ENCODE assay signal across 19 cellular contexts in the genomic region with DNA sequence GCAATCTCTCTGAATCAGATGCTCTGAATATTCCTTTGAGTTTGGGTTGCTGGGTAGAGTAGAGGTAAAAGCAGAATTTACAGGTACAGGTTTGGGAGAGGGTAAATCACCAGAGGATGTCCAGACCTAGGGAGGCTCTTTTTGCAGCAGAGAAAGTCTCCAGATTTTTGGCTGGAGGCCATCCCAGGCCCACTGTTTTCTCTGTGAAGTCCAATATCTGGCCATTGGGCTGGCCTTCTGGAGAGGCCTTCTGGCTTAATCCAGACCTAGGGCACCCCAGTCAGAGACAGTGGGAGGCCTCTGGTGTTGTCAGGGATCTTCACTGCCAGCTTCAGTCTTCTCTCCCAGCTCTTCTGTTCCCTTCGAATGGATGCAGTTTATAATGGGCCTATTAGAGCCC.
A peak's percentile ranks its signal among the peaks of the same experiment; 100 is the strongest.
DNase-seq lines count a peak whose midpoint lies in the region; ATAC-seq and TF ChIP-seq lines count a peak whose summit lies in the region.
"Had no signal": no experiment of that assay in that cellular context is flagged by ENCODE, and none has a peak within 500 bp of the region (broad histone marks: within the 10 kb centered on the region; RNA-seq: fewer than 3 reads in every experiment).

No MANE protein-coding gene starts in this region.

- no peak overlapping the region for H3K23ac ChIP-seq in H9 (ENCODE audit: insufficient read length, low read depth, low read length)

- H2BK120ac ChIP-seq in H9 (ENCODE audit: low read depth, low read length, poor library complexity, severe bottlenecking) = no peak overlapping the region

- H4K91ac ChIP-seq in H9 (ENCODE audit: insufficient read length, low read depth, low read length) = no peak overlapping the region

- no peak overlapping the region for H2AK5ac ChIP-seq in H9 (ENCODE audit: insufficient read length, low read length)

- TF ChIP-seq CTCF in H9 (conservative IDR thresholded peaks at IDR 0.05) = no peak

- H3K9ac ChIP-seq in H9 (ENCODE audit: extremely low read depth, insufficient read length, low read length) = no peak overlapping the region
- H3K9ac ChIP-seq: BLaER1, GM23248 had no signal

- ATAC-seq in stimulated activated effector memory CD8-positive, alpha-beta T cell treated with anti-CD3 and anti-CD28 coated beads, Interleukin-12 subunit alpha, Interleukin-12 subunit beta, amount 100 ng/mL, for 72 hours = peak; percentile 16
- ATAC-seq in HG02642 (IDR thresholded peaks at IDR 0.05; ENCODE audit: poor library complexity, unreplicated experiment) (no peak), HG03159 (IDR thresholded peaks at IDR 0.05; ENCODE audit: unreplicated experiment) (no peak)
- ATAC-seq: CD8-positive, alpha-beta T cell; HCT116 had no signal

- WGBS in H9 (ENCODE audit: extremely low coverage, insufficient read length, low lambda C conversion rate) = no CpG with 5 or more reads among the region's 1 CpG

- no peak overlapping the region for H3K18ac ChIP-seq in H9 (ENCODE audit: insufficient read length, low read depth, low read length)

- H2BK15ac ChIP-seq in H9 (ENCODE audit: low read depth, low read length) = no peak overlapping the region

- no peaks in the 10 kb centered on the region for H3K23me2 ChIP-seq in H9 (ENCODE audit: insufficient read length, low read depth, low read length, poor library complexity, severe bottlenecking)

- H3K27me3 Mint-ChIP-seq in H9 (ENCODE audit: low read depth) = peaks cover 4% of the 10 kb centered on the region

- H2BK20ac ChIP-seq in H9 (ENCODE audit: low read depth, low read length, poor library complexity, severe bottlenecking) = no peak overlapping the region

- H3K14ac ChIP-seq in H9 (ENCODE audit: insufficient read depth, low read length) = no peak overlapping the region

- H3K56ac ChIP-seq in H9 (ENCODE audit: insufficient read length, low read depth, low read length) = no peak overlapping the region

- no peak overlapping the region for H3K4ac ChIP-seq in H9 (ENCODE audit: low read depth, low read length)

- H3T11ph ChIP-seq in H9 (ENCODE audit: low read length) = no peak overlapping the region

- H4K20me1 ChIP-seq in H9 (ENCODE audit: control insufficient read depth, insufficient read depth, insufficient read length) = no peaks in the 10 kb centered on the region
- H4K20me1 ChIP-seq: BLaER1 had no signal

- H2BK5ac ChIP-seq in H9 (ENCODE audit: insufficient read length, low read length) = no peak overlapping the region

- H3K9me3 Mint-ChIP-seq in H9 = peaks cover 9 to 10% of the 10 kb centered on the region in 2 experiments; a peak in 4 of 5 replicates
- H3K9me3 Mint-ChIP-seq in stimulated activated effector memory CD8-positive, alpha-beta T cell treated with anti-CD3 and anti-CD28 coated beads, Interleukin-12 subunit alpha, Interleukin-12 subunit beta, amount 100 ng/mL, for 72 hours = no peaks in the 10 kb centered on the region

- H2BK12ac ChIP-seq in H9 (ENCODE audit: insufficient read length, low read depth, low read length) = no peak overlapping the region

- no peak overlapping the region for H4K5ac ChIP-seq in H9 (ENCODE audit: insufficient read length, low read depth, low read length)

- peaks cover 1 to 13% (median 2%) of the 10 kb centered on the region in 3 experiments; a peak in 4 of 7 replicates for H3K36me3 Mint-ChIP-seq in H9 (ENCODE audit: insufficient read depth in 1 of 3, low read depth in 3 of 3)
- H3K36me3 Mint-ChIP-seq in stimulated activated effector memory CD8-positive, alpha-beta T cell treated with anti-CD3 and anti-CD28 coated beads, Interleukin-12 subunit alpha, Interleukin-12 subunit beta, amount 100 ng/mL, for 72 hours = no peaks in the 10 kb centered on the region
- H3K36me3 Mint-ChIP-seq: CD4-positive, CD25-positive, alpha-beta regulatory T cell; CD8-positive, alpha-beta T cell had no signal

- no peak overlapping the region for H4K8ac ChIP-seq in H9 (replicated peaks; ENCODE audit: insufficient read length, low read depth, low read length)

- H3K79me1 ChIP-seq in H9 (ENCODE audit: insufficient read depth, low read depth, low read length, poor library complexity, severe bottlenecking) = no peaks in the 10 kb centered on the region

- H3K27me3 ChIP-seq in H9 (ENCODE audit: insufficient read depth, low read length) = no peaks in the 10 kb centered on the region
- H3K27me3 ChIP-seq: BLaER1 had no signal

- peaks cover 10 to 16% of the 10 kb centered on the region in 2 experiments for H3K4me1 Mint-ChIP-seq in H9
- no peaks in the 10 kb centered on the region for H3K4me1 Mint-ChIP-seq in stimulated activated effector memory CD8-positive, alpha-beta T cell treated with anti-CD3 and anti-CD28 coated beads, Interleukin-12 subunit alpha, Interleukin-12 subunit beta, amount 100 ng/mL, for 72 hours
- H3K4me1 Mint-ChIP-seq: B cell; CD4-positive, CD25-positive, alpha-beta regulatory T cell had no signal

- H2AFZ ChIP-seq in H9 (ENCODE audit: low read length) = no peak overlapping the region
- H2AFZ ChIP-seq: GM23248 had no signal

- H3K27ac ChIP-seq in H9 (ENCODE audit: insufficient read length, low read depth, low read length) (no peak overlapping the region), substantia nigra (ENCODE audit: low read depth, low read length, poor library complexity, severe bottlenecking) (no peak overlapping the region)
- H3K27ac ChIP-seq: 22Rv1, BLaER1, C4-2B, GM23248 had no signal

- H3K9me3 ChIP-seq in H9 (ENCODE audit: control insufficient read depth, low read depth, low read length) = no peaks in the 10 kb centered on the region

- H3K4me2 ChIP-seq in H9 (ENCODE audit: insufficient read depth, insufficient read length, low read length) = no peak overlapping the region
- H3K4me2 ChIP-seq: BLaER1 had no signal

- H3K27ac Mint-ChIP-seq in H9 = no peak overlapping the region; a peak in 1 of 7 replicates
- no peak overlapping the region for H3K27ac Mint-ChIP-seq in stimulated activated effector memory CD8-positive, alpha-beta T cell treated with anti-CD3 and anti-CD28 coated beads, Interleukin-12 subunit alpha, Interleukin-12 subunit beta, amount 100 ng/mL, for 72 hours
- H3K27ac Mint-ChIP-seq: B cell; CD4-positive, CD25-positive, alpha-beta regulatory T cell; CD8-positive, alpha-beta T cell had no signal

- no peak overlapping the region for H3K4me3 Mint-ChIP-seq in H9
- no peak overlapping the region for H3K4me3 Mint-ChIP-seq in stimulated activated effector memory CD8-positive, alpha-beta T cell treated with anti-CD3 and anti-CD28 coated beads, Interleukin-12 subunit alpha, Interleukin-12 subunit beta, amount 100 ng/mL, for 72 hours
- H3K4me3 Mint-ChIP-seq: B cell; CD4-positive, CD25-positive, alpha-beta regulatory T cell; CD8-positive, alpha-beta T cell had no signal

- DNase-seq in H9 (peak; percentile 13), ecto neural progenitor cell (ENCODE audit: low spot score) (peak; percentile 25), islet precursor cell (peak; percentile 31), substantia nigra (lab: John Stamatoyannopoulos, UW) (no peak)
- DNase-seq in stimulated activated effector memory CD8-positive, alpha-beta T cell treated with anti-CD3 and anti-CD28 coated beads, Interleukin-12 subunit alpha, Interleukin-12 subunit beta, amount 100 ng/mL, for 72 hours (ENCODE audit: low spot score in 2 of 2) = no peak
- DNase-seq: Caco-2; CD4-positive, CD25-positive, alpha-beta regulatory T cell; CD8-positive, alpha-beta T cell; DMS153; DND-41; GM23248; H7 had no signal

- no peaks in the 10 kb centered on the region; the same call in 1 of the 2 replicates for H3K4me1 ChIP-seq in H9 (ENCODE audit: insufficient read depth, low read length)
- H3K4me1 ChIP-seq: BLaER1 had no signal

- H3K79me2 ChIP-seq in H9 (ENCODE audit: insufficient read depth, low read length) = no peaks in the 10 kb centered on the region

Comparison
In these comparisons a context has a peak if more than half of its experiments do, and no peak if none do; other contexts are left out.
1. DNase-seq: peak in H9 (single experiment), ecto neural progenitor cell (single experiment) and islet precursor cell (single experiment); none in stimulated activated effector memory CD8-positive, alpha-beta T cell treated with anti-CD3 and anti-CD28 coated beads, Interleukin-12 subunit alpha, Interleukin-12 subunit beta, amount 100 ng/mL, for 72 hours (0 of 2) and substantia nigra (0 of 49).